ENCODE assay signal across 1 cellular context in the genomic region with DNA sequence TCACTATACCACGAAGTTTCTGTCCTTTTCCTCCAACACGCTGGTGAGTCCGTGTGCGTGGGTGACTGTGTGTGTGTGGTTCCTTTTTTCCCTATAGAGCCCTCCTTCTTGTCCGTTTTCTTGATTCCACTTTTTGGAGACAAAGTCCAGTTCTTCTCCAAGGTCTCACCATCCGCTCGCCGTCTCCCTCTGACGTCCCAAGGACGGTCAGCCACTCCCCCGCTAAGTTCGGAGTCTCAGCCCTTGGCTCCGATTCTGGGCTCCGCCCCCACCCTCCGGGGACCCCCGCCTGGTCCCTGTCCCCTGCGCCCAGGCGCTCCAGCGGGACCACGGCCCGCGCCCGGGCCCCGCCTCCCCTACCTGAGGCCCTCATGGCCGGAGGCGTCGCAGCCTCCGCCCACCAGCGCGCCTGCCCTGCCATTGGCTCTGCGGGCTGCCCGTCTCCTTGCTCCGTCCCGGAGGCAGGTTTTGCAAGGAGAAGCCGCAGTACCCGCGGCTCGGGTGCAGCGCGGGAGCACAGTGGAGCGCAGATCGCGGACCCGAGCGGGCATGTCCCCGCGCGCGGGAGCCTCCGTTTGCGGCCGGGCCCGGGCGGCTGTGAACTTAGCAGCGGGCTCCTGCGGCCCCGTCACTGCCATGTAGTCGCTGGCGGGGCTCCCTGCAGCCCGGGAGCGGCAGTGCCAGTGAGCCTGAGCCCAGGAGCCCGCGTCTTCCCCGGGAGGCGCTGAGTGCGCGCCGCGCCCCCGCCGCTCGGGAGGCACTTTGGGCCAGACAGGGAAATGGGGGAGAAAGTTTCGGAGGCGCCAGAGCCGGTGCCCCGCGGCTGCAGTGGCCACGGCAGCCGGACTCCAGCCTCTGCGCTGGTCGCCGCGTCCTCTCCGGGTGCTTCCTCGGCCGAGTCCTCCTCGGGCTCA.
TF ChIP-seq lines count a peak whose summit lies in the region.

A gene (plus strand): TSS at position 517 of the 914 bp plus-strand sequence. CDS start 263 bp downstream, at position 780.

TF ChIP-seq in HEK293, 187 proteins besides CTCF, POLR2A, EP300 and RAD21 (continued from another document):
- TF ChIP-seq, protein P1, sequence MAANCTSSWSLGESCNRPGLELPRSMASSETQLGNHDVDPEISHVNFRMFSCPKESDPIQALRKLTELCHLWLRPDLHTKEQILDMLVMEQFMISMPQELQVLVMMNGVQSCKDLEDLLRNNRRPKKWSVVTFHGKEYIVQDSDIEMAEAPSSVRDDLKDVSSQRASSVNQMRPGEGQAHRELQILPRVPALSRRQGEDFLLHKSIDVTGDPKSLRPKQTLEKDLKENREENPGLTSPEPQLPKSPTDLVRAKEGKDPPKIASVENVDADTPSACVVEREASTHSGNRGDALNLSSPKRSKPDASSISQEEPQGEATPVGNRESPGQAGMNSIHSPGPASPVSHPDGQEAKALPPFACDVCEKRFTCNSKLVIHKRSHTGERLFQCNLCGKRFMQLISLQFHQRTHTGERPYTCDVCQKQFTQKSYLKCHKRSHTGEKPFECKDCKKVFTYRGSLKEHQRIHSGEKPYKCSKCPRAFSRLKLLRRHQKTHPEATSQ (tag by site-specific recombination; IDR thresholded peaks at IDR 0.05): 0 out of 2 replicates have a peak, but pooled peaks have one; percentile 53
- TF ChIP-seq, protein P2, sequence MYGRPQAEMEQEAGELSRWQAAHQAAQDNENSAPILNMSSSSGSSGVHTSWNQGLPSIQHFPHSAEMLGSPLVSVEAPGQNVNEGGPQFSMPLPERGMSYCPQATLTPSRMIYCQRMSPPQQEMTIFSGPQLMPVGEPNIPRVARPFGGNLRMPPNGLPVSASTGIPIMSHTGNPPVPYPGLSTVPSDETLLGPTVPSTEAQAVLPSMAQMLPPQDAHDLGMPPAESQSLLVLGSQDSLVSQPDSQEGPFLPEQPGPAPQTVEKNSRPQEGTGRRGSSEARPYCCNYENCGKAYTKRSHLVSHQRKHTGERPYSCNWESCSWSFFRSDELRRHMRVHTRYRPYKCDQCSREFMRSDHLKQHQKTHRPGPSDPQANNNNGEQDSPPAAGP (tag by site-specific recombination; IDR thresholded peaks at IDR 0.05): 0 out of 2 replicates have a peak, but pooled peaks have one; percentile 61
- no peak for TF ChIP-seq ZNF624 (tag by site-specific recombination; IDR thresholded peaks at IDR 0.05)
- no peak for TF ChIP-seq ZNF664 (tag by site-specific recombination; IDR thresholded peaks at IDR 0.05)
- peak; percentile 62; the same call in 1 of the 2 replicates for TF ChIP-seq SP7 (tag by site-specific recombination; IDR thresholded peaks at IDR 0.05)
- peak; percentile 88 for TF ChIP-seq SP2 (tag by site-specific recombination; IDR thresholded peaks at IDR 0.05)
- TF ChIP-seq, protein P3, sequence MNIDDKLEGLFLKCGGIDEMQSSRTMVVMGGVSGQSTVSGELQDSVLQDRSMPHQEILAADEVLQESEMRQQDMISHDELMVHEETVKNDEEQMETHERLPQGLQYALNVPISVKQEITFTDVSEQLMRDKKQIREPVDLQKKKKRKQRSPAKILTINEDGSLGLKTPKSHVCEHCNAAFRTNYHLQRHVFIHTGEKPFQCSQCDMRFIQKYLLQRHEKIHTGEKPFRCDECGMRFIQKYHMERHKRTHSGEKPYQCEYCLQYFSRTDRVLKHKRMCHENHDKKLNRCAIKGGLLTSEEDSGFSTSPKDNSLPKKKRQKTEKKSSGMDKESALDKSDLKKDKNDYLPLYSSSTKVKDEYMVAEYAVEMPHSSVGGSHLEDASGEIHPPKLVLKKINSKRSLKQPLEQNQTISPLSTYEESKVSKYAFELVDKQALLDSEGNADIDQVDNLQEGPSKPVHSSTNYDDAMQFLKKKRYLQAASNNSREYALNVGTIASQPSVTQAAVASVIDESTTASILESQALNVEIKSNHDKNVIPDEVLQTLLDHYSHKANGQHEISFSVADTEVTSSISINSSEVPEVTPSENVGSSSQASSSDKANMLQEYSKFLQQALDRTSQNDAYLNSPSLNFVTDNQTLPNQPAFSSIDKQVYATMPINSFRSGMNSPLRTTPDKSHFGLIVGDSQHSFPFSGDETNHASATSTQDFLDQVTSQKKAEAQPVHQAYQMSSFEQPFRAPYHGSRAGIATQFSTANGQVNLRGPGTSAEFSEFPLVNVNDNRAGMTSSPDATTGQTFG (tag by site-specific recombination; IDR thresholded peaks at IDR 0.05; ENCODE audit: borderline replicate concordance): no peak
- peak; percentile 71; the same call in 1 of the 2 replicates for TF ChIP-seq ZNF335 (tag by site-specific recombination; conservative IDR thresholded peaks at IDR 0.05)
- no peak for TF ChIP-seq ZNF654 (tag by site-specific recombination; IDR thresholded peaks at IDR 0.05; ENCODE audit: low read depth)
- TF ChIP-seq ZNF600 (tag by site-specific recombination; IDR thresholded peaks at IDR 0.05): peak; percentile 88
- 0 out of 2 replicates have a peak, but pooled peaks have one; percentile 15 for TF ChIP-seq ZNF596 (tag by site-specific recombination; IDR thresholded peaks at IDR 0.05)
- no peak for TF ChIP-seq GLI2 (tag by site-specific recombination; IDR thresholded peaks at IDR 0.05; ENCODE audit: borderline replicate concordance, low read depth)
- TF ChIP-seq MZF1 (tag by site-specific recombination; IDR thresholded peaks at IDR 0.05; ENCODE audit: borderline replicate concordance): peak; percentile 49; the same call in 1 of the 2 replicates
- no peak for TF ChIP-seq ZNF777 (tag by site-specific recombination; IDR thresholded peaks at IDR 0.05; ENCODE audit: borderline replicate concordance)
- no peak for TF ChIP-seq ZNF707 (tag by site-specific recombination; IDR thresholded peaks at IDR 0.05)
- no peak for TF ChIP-seq WT1 (tag by site-specific recombination; IDR thresholded peaks at IDR 0.05)
- peak; percentile 66; the same call in 1 of the 2 replicates for TF ChIP-seq KLF8 (tag by site-specific recombination; IDR thresholded peaks at IDR 0.05)
- TF ChIP-seq ZNF184 (tag by site-specific recombination; IDR thresholded peaks at IDR 0.05): no peak
- no peak; the same call in 1 of the 2 replicates for TF ChIP-seq ZXDB (tag by site-specific recombination; IDR thresholded peaks at IDR 0.05)
- TF ChIP-seq ZNF530 (tag by site-specific recombination; IDR thresholded peaks at IDR 0.05; ENCODE audit: low read depth): no peak
- TF ChIP-seq ZFP37 (tag by site-specific recombination; IDR thresholded peaks at IDR 0.05): peak; percentile 84
- TF ChIP-seq, protein P4, sequence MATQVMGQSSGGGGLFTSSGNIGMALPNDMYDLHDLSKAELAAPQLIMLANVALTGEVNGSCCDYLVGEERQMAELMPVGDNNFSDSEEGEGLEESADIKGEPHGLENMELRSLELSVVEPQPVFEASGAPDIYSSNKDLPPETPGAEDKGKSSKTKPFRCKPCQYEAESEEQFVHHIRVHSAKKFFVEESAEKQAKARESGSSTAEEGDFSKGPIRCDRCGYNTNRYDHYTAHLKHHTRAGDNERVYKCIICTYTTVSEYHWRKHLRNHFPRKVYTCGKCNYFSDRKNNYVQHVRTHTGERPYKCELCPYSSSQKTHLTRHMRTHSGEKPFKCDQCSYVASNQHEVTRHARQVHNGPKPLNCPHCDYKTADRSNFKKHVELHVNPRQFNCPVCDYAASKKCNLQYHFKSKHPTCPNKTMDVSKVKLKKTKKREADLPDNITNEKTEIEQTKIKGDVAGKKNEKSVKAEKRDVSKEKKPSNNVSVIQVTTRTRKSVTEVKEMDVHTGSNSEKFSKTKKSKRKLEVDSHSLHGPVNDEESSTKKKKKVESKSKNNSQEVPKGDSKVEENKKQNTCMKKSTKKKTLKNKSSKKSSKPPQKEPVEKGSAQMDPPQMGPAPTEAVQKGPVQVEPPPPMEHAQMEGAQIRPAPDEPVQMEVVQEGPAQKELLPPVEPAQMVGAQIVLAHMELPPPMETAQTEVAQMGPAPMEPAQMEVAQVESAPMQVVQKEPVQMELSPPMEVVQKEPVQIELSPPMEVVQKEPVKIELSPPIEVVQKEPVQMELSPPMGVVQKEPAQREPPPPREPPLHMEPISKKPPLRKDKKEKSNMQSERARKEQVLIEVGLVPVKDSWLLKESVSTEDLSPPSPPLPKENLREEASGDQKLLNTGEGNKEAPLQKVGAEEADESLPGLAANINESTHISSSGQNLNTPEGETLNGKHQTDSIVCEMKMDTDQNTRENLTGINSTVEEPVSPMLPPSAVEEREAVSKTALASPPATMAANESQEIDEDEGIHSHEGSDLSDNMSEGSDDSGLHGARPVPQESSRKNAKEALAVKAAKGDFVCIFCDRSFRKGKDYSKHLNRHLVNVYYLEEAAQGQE (tag by site-specific recombination; IDR thresholded peaks at IDR 0.05): no peak; the same call in 1 of the 2 replicates
- TF ChIP-seq, protein P5, sequence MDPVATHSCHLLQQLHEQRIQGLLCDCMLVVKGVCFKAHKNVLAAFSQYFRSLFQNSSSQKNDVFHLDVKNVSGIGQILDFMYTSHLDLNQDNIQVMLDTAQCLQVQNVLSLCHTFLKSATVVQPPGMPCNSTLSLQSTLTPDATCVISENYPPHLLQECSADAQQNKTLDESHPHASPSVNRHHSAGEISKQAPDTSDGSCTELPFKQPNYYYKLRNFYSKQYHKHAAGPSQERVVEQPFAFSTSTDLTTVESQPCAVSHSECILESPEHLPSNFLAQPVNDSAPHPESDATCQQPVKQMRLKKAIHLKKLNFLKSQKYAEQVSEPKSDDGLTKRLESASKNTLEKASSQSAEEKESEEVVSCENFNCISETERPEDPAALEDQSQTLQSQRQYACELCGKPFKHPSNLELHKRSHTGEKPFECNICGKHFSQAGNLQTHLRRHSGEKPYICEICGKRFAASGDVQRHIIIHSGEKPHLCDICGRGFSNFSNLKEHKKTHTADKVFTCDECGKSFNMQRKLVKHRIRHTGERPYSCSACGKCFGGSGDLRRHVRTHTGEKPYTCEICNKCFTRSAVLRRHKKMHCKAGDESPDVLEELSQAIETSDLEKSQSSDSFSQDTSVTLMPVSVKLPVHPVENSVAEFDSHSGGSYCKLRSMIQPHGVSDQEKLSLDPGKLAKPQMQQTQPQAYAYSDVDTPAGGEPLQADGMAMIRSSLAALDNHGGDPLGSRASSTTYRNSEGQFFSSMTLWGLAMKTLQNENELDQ (tag by site-specific recombination; IDR thresholded peaks at IDR 0.05; ENCODE audit: low read depth): no peak
- no peak for TF ChIP-seq ZNF514 (tag by site-specific recombination; IDR thresholded peaks at IDR 0.05)
- TF ChIP-seq, protein P6, sequence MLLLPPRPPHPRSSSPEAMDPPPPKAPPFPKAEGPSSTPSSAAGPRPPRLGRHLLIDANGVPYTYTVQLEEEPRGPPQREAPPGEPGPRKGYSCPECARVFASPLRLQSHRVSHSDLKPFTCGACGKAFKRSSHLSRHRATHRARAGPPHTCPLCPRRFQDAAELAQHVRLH (tag by site-specific recombination; IDR thresholded peaks at IDR 0.05): 0 out of 2 replicates have a peak, but pooled peaks have one; percentile 7
- TF ChIP-seq ZNF776 (tag by site-specific recombination; IDR thresholded peaks at IDR 0.05; ENCODE audit: borderline replicate concordance): no peak
